ENCODE assay signal across 1 cellular context in the genomic region with DNA sequence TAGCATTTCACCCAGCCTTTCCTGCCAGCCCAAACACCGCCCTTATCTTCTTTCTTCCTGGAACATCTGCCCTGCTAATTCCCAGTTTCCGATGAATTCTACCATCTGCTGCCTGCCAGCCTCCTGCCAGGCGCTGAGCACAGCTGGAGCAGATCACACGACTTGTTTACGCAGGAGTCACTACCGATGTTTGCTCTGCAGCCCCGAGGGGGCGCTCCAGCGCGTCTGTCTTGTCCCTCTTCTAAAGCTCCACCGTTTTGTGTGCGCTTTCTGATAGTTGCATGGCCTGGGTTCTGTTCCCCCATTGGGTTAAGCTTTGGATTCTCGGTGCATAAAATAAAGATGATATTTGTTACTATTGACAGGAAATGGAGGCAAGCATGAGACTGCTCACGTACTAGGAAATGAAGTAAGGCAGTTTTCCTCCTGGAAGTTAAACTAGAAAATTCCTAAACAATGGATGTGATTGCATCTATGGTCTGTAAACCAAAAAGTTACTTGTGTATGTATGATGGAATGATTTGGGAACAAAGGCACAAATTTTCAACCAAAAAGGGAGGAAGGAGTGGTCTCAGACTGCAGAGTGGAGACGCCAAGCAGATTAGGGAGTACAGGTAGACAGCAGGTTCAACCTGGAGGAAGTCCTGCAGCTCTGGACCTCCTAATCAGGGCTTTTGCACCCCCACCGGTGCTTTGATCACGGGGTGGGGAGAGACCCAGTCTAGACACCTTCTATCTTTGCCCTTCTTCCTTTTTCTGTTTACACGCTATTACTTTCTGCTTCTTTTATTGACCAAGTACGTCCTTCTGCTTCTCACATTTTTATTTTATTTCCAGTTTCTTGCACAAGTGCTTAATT.
TF ChIP-seq lines count a peak whose summit lies in the region.

No MANE protein-coding gene starts in this region.

TF ChIP-seq in H1, 55 proteins besides CTCF, POLR2A, EP300 and RAD21:
- TF ChIP-seq RBBP5 (IDR thresholded peaks at IDR 0.05; ENCODE audit: borderline replicate concordance, low read depth, low read length) = 0 out of 2 replicates have a peak, but pooled peaks have one; percentile 42
- peak; percentile 92 for TF ChIP-seq TCF12 (IDR thresholded peaks at IDR 0.05; ENCODE audit: low read depth, low read length)
- TF ChIP-seq SIN3A (conservative IDR thresholded peaks at IDR 0.05 in 1 of 2, IDR thresholded peaks at IDR 0.05 in 1 of 2; ENCODE audit: low read depth in 1 of 2, low read length in 2 of 2) = peak in 1 of 2 experiments; percentile 82; a peak in 2 of 4 replicates
- no peak for TF ChIP-seq TAF7 (optimal IDR thresholded peaks at IDR 0.05; ENCODE audit: borderline replicate concordance, low read depth, low read length)
- no peak for TF ChIP-seq MAFK (IDR thresholded peaks at IDR 0.05; ENCODE audit: low read depth, low read length)
- no peak for TF ChIP-seq ASH2L (IDR thresholded peaks at IDR 0.05; ENCODE audit: low read length)
- TF ChIP-seq CREB1 (IDR thresholded peaks at IDR 0.05) = peak; percentile 67; the same call in 1 of the 2 replicates
- TF ChIP-seq PHF8 (conservative IDR thresholded peaks at IDR 0.05; ENCODE audit: low read depth, low read length) = no peak
- no peak for TF ChIP-seq RFX5 (IDR thresholded peaks at IDR 0.05; ENCODE audit: borderline replicate concordance, low read depth, low read length)
- TF ChIP-seq NRF1 (IDR thresholded peaks at IDR 0.05; ENCODE audit: low read depth, low read length) = no peak
- TF ChIP-seq MAX (IDR thresholded peaks at IDR 0.05) = peak; percentile 69
- TF ChIP-seq GABPA (IDR thresholded peaks at IDR 0.05; ENCODE audit: borderline replicate concordance, insufficient read depth, low read length) = no peak
- no peak for TF ChIP-seq POLR2AphosphoS5 (IDR thresholded peaks at IDR 0.05; ENCODE audit: low read depth, low read length)
- TF ChIP-seq EGR1 (IDR thresholded peaks at IDR 0.05; ENCODE audit: borderline replicate concordance, low read depth, low read length) = no peak
- TF ChIP-seq SRF (IDR thresholded peaks at IDR 0.05; ENCODE audit: low read depth, low read length) = no peak
- TF ChIP-seq SP4 (IDR thresholded peaks at IDR 0.05; ENCODE audit: low read length) = no peak
- TF ChIP-seq KDM1A (IDR thresholded peaks at IDR 0.05; ENCODE audit: borderline replicate concordance, low read length) = no peak
- TF ChIP-seq TAF1 (IDR thresholded peaks at IDR 0.05; ENCODE audit: low read depth, low read length) = 0 out of 2 replicates have a peak, but pooled peaks have one; percentile 18
- TF ChIP-seq ATF2 (IDR thresholded peaks at IDR 0.05; ENCODE audit: low read length) = 0 out of 2 replicates have a peak, but pooled peaks have one; percentile 48
- TF ChIP-seq TEAD4 (IDR thresholded peaks at IDR 0.05; ENCODE audit: low read depth, low read length) = 0 out of 2 replicates have a peak, but pooled peaks have one; percentile 23
- 0 out of 2 replicates have a peak, but pooled peaks have one; percentile 14 for TF ChIP-seq YY1 (IDR thresholded peaks at IDR 0.05; ENCODE audit: low read depth, low read length)
- no peak for TF ChIP-seq KDM5A (IDR thresholded peaks at IDR 0.05; ENCODE audit: low read length)
- no peak for TF ChIP-seq ZNF274 (IDR thresholded peaks at IDR 0.05; ENCODE audit: borderline replicate concordance, extremely low read depth, low read length)
- peak; percentile 17 for TF ChIP-seq NANOG (IDR thresholded peaks at IDR 0.05; ENCODE audit: insufficient read depth, low read depth, low read length, poor library complexity, severe bottlenecking)
- TF ChIP-seq HDAC6 (IDR thresholded peaks at IDR 0.05; ENCODE audit: low read depth, low read length) = no peak
- TF ChIP-seq CHD7 (IDR thresholded peaks at IDR 0.05; ENCODE audit: insufficient replicate concordance, low read length) = no peak
- peak; percentile 43 for TF ChIP-seq CTBP2 (IDR thresholded peaks at IDR 0.05; ENCODE audit: borderline replicate concordance, insufficient read depth, insufficient read length, low read length)
- no peak for TF ChIP-seq TBP (IDR thresholded peaks at IDR 0.05; ENCODE audit: low read depth, low read length)
- TF ChIP-seq KDM4A (IDR thresholded peaks at IDR 0.05; ENCODE audit: low read depth, low read length, severe bottlenecking) = no peak
- no peak for TF ChIP-seq SIX5 (IDR thresholded peaks at IDR 0.05; ENCODE audit: low read depth, low read length)
- no peak for TF ChIP-seq CBX8 (IDR thresholded peaks at IDR 0.05; ENCODE audit: borderline replicate concordance, low read depth, low read length)
- TF ChIP-seq CHD1 (IDR thresholded peaks at IDR 0.05; ENCODE audit: low read depth, low read length) = no peak
- TF ChIP-seq BCL11A (IDR thresholded peaks at IDR 0.05; ENCODE audit: low read depth in 2 of 2, low read length in 2 of 2) = no peak
- no peak for TF ChIP-seq EZH2 (IDR thresholded peaks at IDR 0.05; ENCODE audit: low read depth, low read length, severe bottlenecking)
- no peak for TF ChIP-seq SP2 (IDR thresholded peaks at IDR 0.05; ENCODE audit: low read length)
TF ChIP-seq in H1: peak in this region for 11.
